ENCODE assay signal across 17 cellular contexts in the genomic region with DNA sequence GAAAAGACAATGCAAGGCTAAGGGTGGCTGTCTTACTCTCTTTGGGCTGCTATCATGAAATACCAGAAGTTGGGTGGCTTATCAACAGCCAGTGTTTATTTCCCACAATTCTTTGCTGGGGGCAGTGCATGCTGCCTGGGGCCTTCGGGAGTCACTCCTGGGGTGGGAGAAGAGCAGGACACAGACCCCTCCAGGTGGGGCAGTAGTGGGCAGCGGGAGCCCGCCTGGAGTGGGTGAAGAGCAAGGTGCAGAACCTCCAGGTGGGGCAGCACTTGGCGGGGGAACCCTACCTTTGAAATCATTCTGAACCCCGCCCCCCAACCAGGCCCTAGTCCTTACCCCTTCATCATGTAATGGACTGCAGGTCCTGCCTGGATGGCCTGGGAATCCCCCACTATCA.
DNase-seq lines count a peak whose midpoint lies in the region; ATAC-seq, FAIRE-seq and TF ChIP-seq lines count a peak whose summit lies in the region.
"Had no signal": no experiment of that assay in that cellular context is flagged by ENCODE, and none has a peak within 500 bp of the region (broad histone marks: within the 10 kb centered on the region; RNA-seq: fewer than 3 reads in every experiment).

No MANE protein-coding gene starts in this region.

- DNase-seq in activated CD4-positive, alpha-beta T cell treated with anti-CD3 and anti-CD28 coated beads, Interleukin-2, amount 10 ng/mL, durations not matched to agents 24 days and 14 days = peak; percentile 36
- DNase-seq in activated CD4-positive, alpha-beta T cell treated with anti-CD3 and anti-CD28 coated beads, Interleukin-2, amount 50 U/mL, for 48 hours = no peak
- DNase-seq in H1 (ENCODE audit: low read depth in 1 of 2, low spot score in 2 of 2) = no peak
- DNase-seq in lung (ENCODE audit: low spot score) = peak; percentile 20
- no peak for DNase-seq in cerebellar cortex (ENCODE audit: low spot score)
- DNase-seq in kidney glomerular epithelial cell (lab: John Stamatoyannopoulos, UW) = no peak
- no peak for DNase-seq in right atrium auricular region (ENCODE audit: low spot score)
- DNase-seq: C1 segment of cervical spinal cord; CD4-positive, alpha-beta memory T cell; DMS79; GM23248; HFFc6 had no signal

- TF ChIP-seq CTCF in H1 (IDR thresholded peaks at IDR 0.05; ENCODE audit: control extremely low read depth in 1 of 3, insufficient read depth in 1 of 3, low read depth in 1 of 3, low read length in 3 of 3) = peak in 2 of 3 experiments; percentile 16 to 50; a peak in 3 of 4 replicates
- TF ChIP-seq CTCF in lung (IDR thresholded peaks at IDR 0.05; ENCODE audit: control extremely low read depth, extremely low read depth) = no peak
- no peak for TF ChIP-seq CTCF in right atrium auricular region (IDR thresholded peaks at IDR 0.05)

- no peaks in the 10 kb centered on the region for H3K79me2 ChIP-seq in H1 (ENCODE audit: control insufficient read depth in 1 of 2, insufficient read depth in 2 of 2, low read length in 2 of 2)

- H3K27me3 ChIP-seq in H1 (replicated peaks in 1 of 4; ENCODE audit: control insufficient read depth in 3 of 4, extremely low read depth in 1 of 4, insufficient read depth in 3 of 4, low read length in 3 of 4) (no peaks in the 10 kb centered on the region), lung (ENCODE audit: control insufficient read depth, insufficient read depth) (no peaks in the 10 kb centered on the region), right atrium auricular region (no peaks in the 10 kb centered on the region)

- ATAC-seq in lung (ENCODE audit: insufficient read depth, low FRiP score) = no peak
- ATAC-seq in GM21737 (IDR thresholded peaks at IDR 0.05; ENCODE audit: unreplicated experiment) = no peak
- ATAC-seq: GM12878 had no signal

- H3K36me3 Mint-ChIP-seq in activated CD4-positive, alpha-beta T cell treated with anti-CD3 and anti-CD28 coated beads, Interleukin-2, amount 10 ng/mL, durations not matched to agents 24 days and 14 days (ENCODE audit: low read depth) = no peaks in the 10 kb centered on the region
- H3K36me3 Mint-ChIP-seq: CD4-positive, alpha-beta memory T cell had no signal

- H3K4me3 ChIP-seq in H1 (ENCODE audit: extremely low read depth in 1 of 4, insufficient read depth in 2 of 4, low read depth in 3 of 4, low read length in 4 of 4) (no peak overlapping the region), lung (no peak overlapping the region), right atrium auricular region (no peak overlapping the region)
- H3K4me3 ChIP-seq: GM12878, GM23248, HAP-1 had no signal

- H3K4me1 ChIP-seq in H1 (replicated peaks in 1 of 4; ENCODE audit: control insufficient read depth in 3 of 4, insufficient read depth in 4 of 4, low read length in 3 of 4) (no peaks in the 10 kb centered on the region; a peak in 1 of 7 replicates), lung (ENCODE audit: control insufficient read depth in 2 of 2, insufficient read depth in 2 of 2, low read length in 2 of 2) (no peaks in the 10 kb centered on the region), right atrium auricular region (no peaks in the 10 kb centered on the region)
- H3K4me1 ChIP-seq: HAP-1 had no signal

- no peak overlapping the region for H3K27ac ChIP-seq in H1 (ENCODE audit: low read depth, low read length)
- no peak overlapping the region for H3K27ac ChIP-seq in lung (ENCODE audit: low read depth in 1 of 2, low read length in 1 of 2)
- no peak overlapping the region for H3K27ac ChIP-seq in right atrium auricular region
- H3K27ac ChIP-seq: GM23248 had no signal

- intact Hi-C loops in activated CD4-positive, alpha-beta T cell treated with anti-CD3 and anti-CD28 coated beads, Interleukin-2, amount 10 ng/mL, durations not matched to agents 24 days and 14 days (cut with micrococcal nuclease) = no loop called here

- H2BK120ac ChIP-seq in H1 (replicated peaks; ENCODE audit: low read depth, low read length) = no peak overlapping the region

- POLR2A ChIA-PET in H1 (lab: Charles Lee; ENCODE audit: partially characterized antibody) = no interaction called here

- H3K9me3 Mint-ChIP-seq in activated CD4-positive, alpha-beta T cell treated with anti-CD3 and anti-CD28 coated beads, Interleukin-2, amount 10 ng/mL, durations not matched to agents 24 days and 14 days = no peaks in the 10 kb centered on the region
- H3K9me3 Mint-ChIP-seq: HFFc6 had no signal

- H3K9me3 ChIP-seq in H1 (ENCODE audit: insufficient read depth in 2 of 2, low read depth in 1 of 2, low read length in 1 of 2) (no peaks in the 10 kb centered on the region), lung (ENCODE audit: control insufficient read depth in 2 of 2, insufficient read depth in 1 of 2, low read length in 1 of 2) (peaks cover 0 to 2% of the 10 kb centered on the region in 2 donors), right atrium auricular region (no peaks in the 10 kb centered on the region)
- H3K9me3 ChIP-seq: HAP-1 had no signal

- CTCF ChIA-PET in H1 (lab: Charles Lee; ENCODE audit: partially characterized antibody) = no interaction called here

- H3K18ac ChIP-seq in H1 (ENCODE audit: extremely low read depth, low read length) = no peak overlapping the region

- no peak overlapping the region for H2AK5ac ChIP-seq in H1 (ENCODE audit: low read depth, low read length)

- no peak for TF ChIP-seq POLR2A in H1 (IDR thresholded peaks at IDR 0.05; ENCODE audit: control extremely low read depth in 1 of 2, low read depth in 2 of 2, low read length in 2 of 2)

- H3K79me1 ChIP-seq in H1 (ENCODE audit: low read depth, low read length) = no peaks in the 10 kb centered on the region

- H3K27me3 Mint-ChIP-seq in activated CD4-positive, alpha-beta T cell treated with anti-CD3 and anti-CD28 coated beads, Interleukin-2, amount 10 ng/mL, durations not matched to agents 24 days and 14 days = no peaks in the 10 kb centered on the region

- H4K5ac ChIP-seq in H1 (ENCODE audit: insufficient read length, low read depth, low read length) = no peak overlapping the region

- no peaks in the 10 kb centered on the region for H3K4me1 Mint-ChIP-seq in activated CD4-positive, alpha-beta T cell treated with anti-CD3 and anti-CD28 coated beads, Interleukin-2, amount 10 ng/mL, durations not matched to agents 24 days and 14 days
- H3K4me1 Mint-ChIP-seq: B cell; CD4-positive, alpha-beta memory T cell had no signal

- H2BK20ac ChIP-seq in H1 (ENCODE audit: low read length) = no peak overlapping the region

- no peak overlapping the region for H2AFZ ChIP-seq in H1 (ENCODE audit: low read length)
- H2AFZ ChIP-seq: GM23248 had no signal

- H3K4ac ChIP-seq in H1 (replicated peaks; ENCODE audit: insufficient read length, low read depth, low read length) = no peak overlapping the region

- no peak overlapping the region for H4K91ac ChIP-seq in H1 (replicated peaks; ENCODE audit: insufficient read length, low read length)

- H2BK15ac ChIP-seq in H1 (ENCODE audit: low read length) = no peak overlapping the region

- H2BK12ac ChIP-seq in H1 (ENCODE audit: low read depth, low read length) = no peak overlapping the region

- no peaks in the 10 kb centered on the region for H4K20me1 ChIP-seq in H1 (replicated peaks in 1 of 2; ENCODE audit: control insufficient read depth in 1 of 2, insufficient read depth in 2 of 2, low read length in 2 of 2)

- no peaks in the 10 kb centered on the region for H3K23me2 ChIP-seq in H1 (ENCODE audit: low read depth, low read length)

- H3K36me3 ChIP-seq in H1 (ENCODE audit: control insufficient read depth in 2 of 4, insufficient read depth in 4 of 4, low read length in 3 of 4) (no peaks in the 10 kb centered on the region), lung (ENCODE audit: control insufficient read depth in 2 of 2, insufficient read depth in 2 of 2, low read length in 2 of 2) (no peaks in the 10 kb centered on the region), right atrium auricular region (no peaks in the 10 kb centered on the region)
- H3K36me3 ChIP-seq: HAP-1 had no signal

- no peak overlapping the region for H3K14ac ChIP-seq in H1 (ENCODE audit: insufficient read length)

- no peak overlapping the region for H3K23ac ChIP-seq in H1 (ENCODE audit: insufficient read length)

- no peak overlapping the region for H3K4me2 ChIP-seq in H1 (ENCODE audit: insufficient read depth in 1 of 2, low read depth in 2 of 2, low read length in 2 of 2)

- TF ChIP-seq EP300 in H1 (IDR thresholded peaks at IDR 0.05; ENCODE audit: borderline replicate concordance in 1 of 2, low read depth in 2 of 2, low read length in 2 of 2) = no peak

- peak in 1 of 2 experiments; percentile 24; a peak in 1 of 4 replicates for TF ChIP-seq RAD21 in H1 (IDR thresholded peaks at IDR 0.05 in 1 of 2, conservative IDR thresholded peaks at IDR 0.05 in 1 of 2; ENCODE audit: low read depth in 2 of 2, low read length in 2 of 2)

- H4K8ac ChIP-seq in H1 (ENCODE audit: extremely low read depth, insufficient read depth, low read length) = no peak overlapping the region

- WGBS in H1 (ENCODE audit: extremely low coverage in 1 of 2, insufficient coverage in 1 of 2, insufficient read length in 1 of 2, insufficient replicate concordance in 2 of 2, low coverage in 1 of 2, low lambda C conversion rate in 2 of 2, missing lambda C conversion rate in 1 of 2), 2 experiments = 90% methylated on average over 5 of the region's 5 CpGs; no CpG with 5 or more reads in 1 of the 2 experiments
- WGBS in lung, 2 donors = 91 to 93% methylated on average over 5 of the region's 5 CpGs

- no peak overlapping the region for H2BK5ac ChIP-seq in H1 (ENCODE audit: low read depth, low read length)

- no peak overlapping the region for H3K56ac ChIP-seq in H1 (replicated peaks; ENCODE audit: insufficient read length, low read depth, low read length)

- H3K27ac Mint-ChIP-seq in activated CD4-positive, alpha-beta T cell treated with anti-CD3 and anti-CD28 coated beads, Interleukin-2, amount 10 ng/mL, durations not matched to agents 24 days and 14 days = no peak overlapping the region
- H3K27ac Mint-ChIP-seq: B cell, HFFc6 had no signal

- FAIRE-seq in H1 (lab: Jason Lieb, UNC) = no peak
- FAIRE-seq: GM12878, HTR-8/SVneo had no signal

- no peak overlapping the region for H3K9ac ChIP-seq in H1 (replicated peaks in 1 of 4; ENCODE audit: extremely low read depth in 1 of 4, low read depth in 3 of 4, low read length in 3 of 4)
- H3K9ac ChIP-seq: GM23248 had no signal

- no peak overlapping the region for H3K4me3 Mint-ChIP-seq in activated CD4-positive, alpha-beta T cell treated with anti-CD3 and anti-CD28 coated beads, Interleukin-2, amount 10 ng/mL, durations not matched to agents 24 days and 14 days
- H3K4me3 Mint-ChIP-seq: B cell; CD4-positive, alpha-beta memory T cell; HFFc6 had no signal

TF ChIP-seq in H1, 55 proteins besides CTCF, POLR2A, EP300 and RAD21:
- TF ChIP-seq KDM4A (IDR thresholded peaks at IDR 0.05; ENCODE audit: low read depth, low read length, severe bottlenecking) (no peak), ASH2L (IDR thresholded peaks at IDR 0.05; ENCODE audit: low read length) (no peak), PHF8 (conservative IDR thresholded peaks at IDR 0.05; ENCODE audit: low read depth, low read length) (no peak)
- TF ChIP-seq, protein P1, sequence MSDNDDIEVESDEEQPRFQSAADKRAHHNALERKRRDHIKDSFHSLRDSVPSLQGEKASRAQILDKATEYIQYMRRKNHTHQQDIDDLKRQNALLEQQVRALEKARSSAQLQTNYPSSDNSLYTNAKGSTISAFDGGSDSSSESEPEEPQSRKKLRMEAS (IDR thresholded peaks at IDR 0.05) = no peak
TF ChIP-seq in H1: peak in this region for 0.

Comparison
In these comparisons a context has a peak if more than half of its experiments do, and no peak if none do; other contexts are left out.
1. DNase-seq: peak in activated CD4-positive, alpha-beta T cell treated with anti-CD3 and anti-CD28 coated beads, Interleukin-2, amount 10 ng/mL, durations not matched to agents 24 days and 14 days (single experiment) and lung (single experiment); none in activated CD4-positive, alpha-beta T cell treated with anti-CD3 and anti-CD28 coated beads, Interleukin-2, amount 50 U/mL, for 48 hours (0 of 2), H1 (0 of 2), cerebellar cortex (single experiment), kidney glomerular epithelial cell (single experiment) and right atrium auricular region (single experiment).
2. CTCF ChIP-seq: peak in H1 (2 of 3); none in lung (single experiment) and right atrium auricular region (0 of 2).